ENCODE assay signal across 1 cellular context in the genomic region with DNA sequence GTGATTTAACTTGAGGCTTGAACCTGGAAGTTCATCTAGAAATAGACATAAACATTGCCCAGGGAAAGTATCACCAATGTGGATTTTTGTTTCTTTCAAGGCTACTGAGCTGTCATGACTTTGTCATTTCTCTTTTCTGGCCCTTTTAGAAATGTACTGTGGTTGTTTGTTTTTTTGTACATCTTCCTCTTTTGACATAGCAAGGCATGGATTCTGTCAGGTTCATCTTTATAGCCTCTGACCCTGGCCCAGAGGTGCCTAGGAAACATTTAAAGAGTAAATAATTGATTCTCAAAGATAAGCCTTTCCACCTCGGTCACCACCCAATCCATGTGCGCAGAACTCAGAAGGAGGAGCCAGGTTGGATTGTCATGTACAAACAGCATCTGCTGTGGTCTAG.
A peak's percentile ranks its signal among the peaks of the same experiment; 100 is the strongest.
TF ChIP-seq lines count a peak whose summit lies in the region.

No MANE protein-coding gene starts in this region.

TF ChIP-seq in K562, 482 proteins besides CTCF, POLR2A, EP300 and RAD21 (continued from another document):
- TF ChIP-seq ZNF592 (IDR thresholded peaks at IDR 0.05) (0 out of 2 replicates have a peak, but pooled peaks have one; percentile 21), FIP1L1 (IDR thresholded peaks at IDR 0.05; ENCODE audit: low read depth, low read length, poor library complexity, severe bottlenecking) (no peak), CREB5 (CRISPR knock-in tag; IDR thresholded peaks at IDR 0.05) (no peak), NR2C2 (CRISPR knock-in tag; IDR thresholded peaks at IDR 0.05) (no peak), NR2C2 (tag; IDR thresholded peaks at IDR 0.05) (peak; percentile 57; the same call in 1 of the 2 replicates), ZNF785 (CRISPR knock-in tag; IDR thresholded peaks at IDR 0.05) (no peak), HSF4 (CRISPR knock-in tag; IDR thresholded peaks at IDR 0.05; ENCODE audit: borderline replicate concordance) (0 out of 2 replicates have a peak, but pooled peaks have one; percentile 40), ZNF431 (CRISPR knock-in tag; IDR thresholded peaks at IDR 0.05) (no peak), ZNF644 (tag; IDR thresholded peaks at IDR 0.05; ENCODE audit: low read depth) (no peak), EZH2 (IDR thresholded peaks at IDR 0.05; ENCODE audit: borderline replicate concordance, low read depth, low read length) (no peak), GATA2 (CRISPR knock-in tag; IDR thresholded peaks at IDR 0.05) (peak; percentile 21; the same call in 1 of the 2 replicates), NR2C1 (IDR thresholded peaks at IDR 0.05) (no peak), NR2C1 (tag; IDR thresholded peaks at IDR 0.05) (0 out of 2 replicates have a peak, but pooled peaks have one; percentile 36), GTF2E2 (tag; IDR thresholded peaks at IDR 0.05) (no peak), MEIS2 (IDR thresholded peaks at IDR 0.05; ENCODE audit: partially characterized antibody) (peak; percentile 20), ZKSCAN8 (CRISPR knock-in tag; IDR thresholded peaks at IDR 0.05) (no peak), ZNF253 (CRISPR knock-in tag; conservative IDR thresholded peaks at IDR 0.05) (no peak), SOX6 (IDR thresholded peaks at IDR 0.05) (peak; percentile 27; the same call in 1 of the 2 replicates), NRF1 (conservative IDR thresholded peaks at IDR 0.05 in 1 of 2, IDR thresholded peaks at IDR 0.05 in 1 of 2) (0 out of 4 replicates have a peak, but pooled peaks of 1 of the 2 experiments have one; percentile 33), CTBP1 (IDR thresholded peaks at IDR 0.05; ENCODE audit: borderline replicate concordance) (peak; percentile 36; the same call in 1 of the 2 replicates), MXI1 (IDR thresholded peaks at IDR 0.05; ENCODE audit: low read depth, low read length) (0 out of 2 replicates have a peak, but pooled peaks have one; percentile 18), THRB (CRISPR knock-in tag; conservative IDR thresholded peaks at IDR 0.05) (no peak), MNT (conservative IDR thresholded peaks at IDR 0.05) (0 out of 4 replicates have a peak, but pooled peaks of 1 of the 2 experiments have one; percentile 19)
- TF ChIP-seq, protein P1, sequence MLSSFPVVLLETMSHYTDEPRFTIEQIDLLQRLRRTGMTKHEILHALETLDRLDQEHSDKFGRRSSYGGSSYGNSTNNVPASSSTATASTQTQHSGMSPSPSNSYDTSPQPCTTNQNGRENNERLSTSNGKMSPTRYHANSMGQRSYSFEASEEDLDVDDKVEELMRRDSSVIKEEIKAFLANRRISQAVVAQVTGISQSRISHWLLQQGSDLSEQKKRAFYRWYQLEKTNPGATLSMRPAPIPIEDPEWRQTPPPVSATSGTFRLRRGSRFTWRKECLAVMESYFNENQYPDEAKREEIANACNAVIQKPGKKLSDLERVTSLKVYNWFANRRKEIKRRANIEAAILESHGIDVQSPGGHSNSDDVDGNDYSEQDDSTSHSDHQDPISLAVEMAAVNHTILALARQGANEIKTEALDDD (IDR thresholded peaks at IDR 0.05) = peak; percentile 5; the same call in 1 of the 2 replicates
- TF ChIP-seq, protein P2, sequence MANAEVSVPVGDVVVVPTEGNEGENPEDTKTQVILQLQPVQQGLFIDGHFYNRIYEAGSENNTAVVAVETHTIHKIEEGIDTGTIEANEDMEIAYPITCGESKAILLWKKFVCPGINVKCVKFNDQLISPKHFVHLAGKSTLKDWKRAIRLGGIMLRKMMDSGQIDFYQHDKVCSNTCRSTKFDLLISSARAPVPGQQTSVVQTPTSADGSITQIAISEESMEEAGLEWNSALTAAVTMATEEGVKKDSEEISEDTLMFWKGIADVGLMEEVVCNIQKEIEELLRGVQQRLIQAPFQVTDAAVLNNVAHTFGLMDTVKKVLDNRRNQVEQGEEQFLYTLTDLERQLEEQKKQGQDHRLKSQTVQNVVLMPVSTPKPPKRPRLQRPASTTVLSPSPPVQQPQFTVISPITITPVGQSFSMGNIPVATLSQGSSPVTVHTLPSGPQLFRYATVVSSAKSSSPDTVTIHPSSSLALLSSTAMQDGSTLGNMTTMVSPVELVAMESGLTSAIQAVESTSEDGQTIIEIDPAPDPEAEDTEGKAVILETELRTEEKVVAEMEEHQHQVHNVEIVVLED (CRISPR knock-in tag; IDR thresholded peaks at IDR 0.05) = no peak
- TF ChIP-seq, protein P3, sequence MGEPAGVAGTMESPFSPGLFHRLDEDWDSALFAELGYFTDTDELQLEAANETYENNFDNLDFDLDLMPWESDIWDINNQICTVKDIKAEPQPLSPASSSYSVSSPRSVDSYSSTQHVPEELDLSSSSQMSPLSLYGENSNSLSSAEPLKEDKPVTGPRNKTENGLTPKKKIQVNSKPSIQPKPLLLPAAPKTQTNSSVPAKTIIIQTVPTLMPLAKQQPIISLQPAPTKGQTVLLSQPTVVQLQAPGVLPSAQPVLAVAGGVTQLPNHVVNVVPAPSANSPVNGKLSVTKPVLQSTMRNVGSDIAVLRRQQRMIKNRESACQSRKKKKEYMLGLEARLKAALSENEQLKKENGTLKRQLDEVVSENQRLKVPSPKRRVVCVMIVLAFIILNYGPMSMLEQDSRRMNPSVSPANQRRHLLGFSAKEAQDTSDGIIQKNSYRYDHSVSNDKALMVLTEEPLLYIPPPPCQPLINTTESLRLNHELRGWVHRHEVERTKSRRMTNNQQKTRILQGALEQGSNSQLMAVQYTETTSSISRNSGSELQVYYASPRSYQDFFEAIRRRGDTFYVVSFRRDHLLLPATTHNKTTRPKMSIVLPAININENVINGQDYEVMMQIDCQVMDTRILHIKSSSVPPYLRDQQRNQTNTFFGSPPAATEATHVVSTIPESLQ (CRISPR knock-in tag; IDR thresholded peaks at IDR 0.05) = no peak
